Comparison of ENCODE assay signal across 26 cellular contexts in the genomic region with DNA sequence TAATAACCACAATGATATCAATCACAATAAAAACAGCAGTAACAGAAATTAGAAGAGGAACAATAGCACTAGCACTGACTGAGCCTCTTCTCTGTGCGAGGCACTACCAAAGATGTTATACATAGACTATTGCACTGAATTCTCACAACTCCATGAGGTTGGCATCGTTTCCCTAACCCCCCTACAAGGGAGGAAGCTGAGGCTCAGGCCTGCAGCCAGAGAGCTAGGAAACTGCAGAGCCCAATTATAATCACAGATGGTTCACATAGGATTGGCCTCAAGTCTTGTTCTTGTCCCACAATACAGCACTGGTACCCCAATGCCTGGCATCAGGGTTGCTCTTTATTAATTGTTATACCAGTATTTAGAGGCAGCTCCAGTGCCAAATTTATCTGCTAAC.
"Had no signal": no experiment of that assay in that cellular context is flagged by ENCODE, and none has a peak within 500 bp of the region (broad histone marks: within the 10 kb centered on the region; RNA-seq: fewer than 3 reads in every experiment).

No MANE protein-coding gene starts in this region.

- H3K4me1 ChIP-seq: esophagus squamous epithelium, gastroesophageal sphincter, left ventricle myocardium inferior, lower lobe of right lung, pancreas, prostate gland, right lobe of liver, testis, upper lobe of right lung, vagina had no signal

- H3K9me3 Mint-ChIP-seq: stimulated activated memory B cell treated with anti-CD40 and anti-IgM and Interleukin-4, amounts not matched to agents 10 μg/mL and 1 μg/mL and 100 μg/mL, for 72 hours had no signal

- FAIRE-seq: keratinocyte, pancreas had no signal

- H3K9me3 ChIP-seq: gastroesophageal sphincter, lower lobe of right lung, pancreas, prostate gland, right lobe of liver, testis, tibial nerve, upper lobe of right lung, vagina had no signal

- DNase-seq: effector memory CD8-positive, alpha-beta T cell; esophagus squamous epithelium; foreskin fibroblast; immature natural killer cell; left cardiac atrium; left ventricle myocardium inferior; lower lobe of right lung; naive B cell; occipital lobe; pancreas; retina; right lobe of liver; stimulated activated CD4-positive, alpha-beta T cell treated with anti-CD3 and anti-CD28 coated beads, Interleukin-4, amount 100 ng/mL, for 1 hour; stimulated activated CD8-positive, alpha-beta memory T cell treated with anti-CD3 and anti-CD28 coated beads, Interleukin-4, amount 100 ng/mL, for 48 hours; testis; upper lobe of right lung had no signal

- H3K27me3 ChIP-seq: esophagus squamous epithelium, gastroesophageal sphincter, pancreas, right lobe of liver, testis, tibial nerve, upper lobe of right lung, vagina had no signal

- H3K4me3 Mint-ChIP-seq: dendritic cell treated with granulocyte-macrophage colony-stimulating factor and Interleukin-4, amounts not matched to agents 40 ng/mL and 50 ng/mL, for 4 days; effector memory CD8-positive, alpha-beta T cell; immature natural killer cell; memory B cell; naive B cell; nephron; stimulated activated memory B cell treated with anti-CD40 and anti-IgM and Interleukin-4, amounts not matched to agents 10 μg/mL and 1 μg/mL and 100 μg/mL, for 72 hours; stimulated activated naive CD8-positive, alpha-beta T cell treated with anti-CD3 and anti-CD28 coated beads, Interleukin-15, Interleukin-2, amounts not matched to agents 100 ng/mL and 50 ng/mL, for 24 hours had no signal

- H3K27me3 Mint-ChIP-seq: dendritic cell treated with granulocyte-macrophage colony-stimulating factor and Interleukin-4, amounts not matched to agents 40 ng/mL and 50 ng/mL, for 4 days; effector memory CD8-positive, alpha-beta T cell; memory B cell; naive B cell; stimulated activated memory B cell treated with anti-CD40 and anti-IgM and Interleukin-4, amounts not matched to agents 10 μg/mL and 1 μg/mL and 100 μg/mL, for 72 hours; stimulated activated naive CD8-positive, alpha-beta T cell treated with anti-CD3 and anti-CD28 coated beads, Interleukin-15, Interleukin-2, amounts not matched to agents 100 ng/mL and 50 ng/mL, for 24 hours had no signal

- H3K4me1 Mint-ChIP-seq: immature natural killer cell; memory B cell; naive B cell; nephron; stimulated activated memory B cell treated with anti-CD40 and anti-IgM and Interleukin-4, amounts not matched to agents 10 μg/mL and 1 μg/mL and 100 μg/mL, for 72 hours had no signal

- H3K27ac Mint-ChIP-seq: dendritic cell treated with granulocyte-macrophage colony-stimulating factor and Interleukin-4, amounts not matched to agents 40 ng/mL and 50 ng/mL, for 4 days; effector memory CD8-positive, alpha-beta T cell; immature natural killer cell; memory B cell; naive B cell; nephron; stimulated activated memory B cell treated with anti-CD40 and anti-IgM and Interleukin-4, amounts not matched to agents 10 μg/mL and 1 μg/mL and 100 μg/mL, for 72 hours; stimulated activated naive CD8-positive, alpha-beta T cell treated with anti-CD3 and anti-CD28 coated beads, Interleukin-15, Interleukin-2, amounts not matched to agents 100 ng/mL and 50 ng/mL, for 24 hours had no signal

- H3K4me3 ChIP-seq: esophagus squamous epithelium, gastroesophageal sphincter, left ventricle myocardium inferior, lower lobe of right lung, pancreas, prostate gland, right lobe of liver, testis, tibial nerve, upper lobe of right lung, vagina had no signal

- H3K36me3 ChIP-seq: esophagus squamous epithelium, gastroesophageal sphincter, left ventricle myocardium inferior, lower lobe of right lung, pancreas, prostate gland, right lobe of liver, tibial nerve, upper lobe of right lung, vagina had no signal

- H3K27ac ChIP-seq: esophagus squamous epithelium, gastroesophageal sphincter, left ventricle myocardium inferior, lower lobe of right lung, pancreas, prostate gland, right lobe of liver, testis, tibial nerve, upper lobe of right lung, vagina had no signal
